In genomic region chr16:88686062-88686438, GRCh38 we compare ENCODE assay signal across 8 cellular contexts. TPM values are rescaled to one million over a fixed set of nuclear protein-coding genes. Genes with fewer than 3 reads are reported as not detected.
DNase-seq lines count a peak whose midpoint lies in the region; ATAC-seq and TF ChIP-seq lines count a peak whose summit lies in the region.

No MANE protein-coding gene starts in this region.

- H3K4me1 Mint-ChIP-seq in activated naive CD8-positive, alpha-beta T cell treated with anti-CD3 and anti-CD28 coated beads, Interleukin-2, amount 50 U/mL, for 24 hours: peaks cover 42% of the 10 kb centered on the region
- H3K4me1 Mint-ChIP-seq in stimulated activated naive CD8-positive, alpha-beta T cell treated with anti-CD3 and anti-CD28 coated beads, Interleukin-15, Interleukin-2, amounts not matched to agents 100 ng/mL and 50 ng/mL, for 24 hours (ENCODE audit: low read depth): peaks cover 37% of the 10 kb centered on the region

- peaks cover 23% of the 10 kb centered on the region for H3F3A ChIP-seq in MM.1S (ENCODE audit: insufficient read depth, low read length)

- H2AFZ ChIP-seq in MM.1S (ENCODE audit: low read length): no peak overlapping the region

- no peaks in the 10 kb centered on the region for H3K36me3 ChIP-seq in MM.1S (replicated peaks; ENCODE audit: insufficient read depth, low read length)
- H3K36me3 ChIP-seq in kidney epithelial cell (ENCODE audit: control insufficient read depth, insufficient read depth, low read length): no peaks in the 10 kb centered on the region

- H3K27me3 ChIP-seq in MM.1S (replicated peaks; ENCODE audit: insufficient read depth, low read length): no peaks in the 10 kb centered on the region
- peaks cover 66% of the 10 kb centered on the region for H3K27me3 ChIP-seq in kidney epithelial cell (ENCODE audit: control insufficient read depth, insufficient read depth, low read length)

- H3K79me2 ChIP-seq in MM.1S (ENCODE audit: low read length): peaks cover 8% of the 10 kb centered on the region; the same call in 1 of the 2 replicates

- H3K9me3 ChIP-seq in MM.1S (replicated peaks; ENCODE audit: insufficient read depth, low read length): no peaks in the 10 kb centered on the region

- H3K4me1 ChIP-seq in MM.1S (ENCODE audit: low read length): peaks cover 17% of the 10 kb centered on the region

- DNase-seq in CD1c-positive myeloid dendritic cell (ENCODE audit: extremely low spot score): peak; percentile 46
- DNase-seq in MM.1S: peak; percentile 72
- peak; percentile 45 for DNase-seq in activated naive CD8-positive, alpha-beta T cell treated with anti-CD3 and anti-CD28 coated beads, Interleukin-2, amount 50 U/mL, for 24 hours
- no peak for DNase-seq in kidney epithelial cell (ENCODE audit: low read depth)
- DNase-seq in AG08395 (ENCODE audit: low spot score): no peak
- DNase-seq in epidermal melanocyte (ENCODE audit: insufficient read length, low spot score): no peak

- H3K27ac Mint-ChIP-seq in activated naive CD8-positive, alpha-beta T cell treated with anti-CD3 and anti-CD28 coated beads, Interleukin-2, amount 50 U/mL, for 24 hours: no peak overlapping the region
- H3K27ac Mint-ChIP-seq in stimulated activated naive CD8-positive, alpha-beta T cell treated with anti-CD3 and anti-CD28 coated beads, Interleukin-15, Interleukin-2, amounts not matched to agents 100 ng/mL and 50 ng/mL, for 24 hours: no peak overlapping the region

- no peaks in the 10 kb centered on the region for H4K20me1 ChIP-seq in MM.1S (ENCODE audit: insufficient read depth, low read length)

- H3K9me2 ChIP-seq in MM.1S (replicated peaks; ENCODE audit: insufficient read depth, low read length): no peaks in the 10 kb centered on the region

- H3K4me2 ChIP-seq in MM.1S (ENCODE audit: low read depth, low read length): peak overlapping the region; percentile 84; the same call in 1 of the 2 replicates

- TF ChIP-seq CTCF in MM.1S (IDR thresholded peaks at IDR 0.05; ENCODE audit: low read length) (no peak), kidney epithelial cell (IDR thresholded peaks at IDR 0.05; ENCODE audit: insufficient read depth, low read length, poor library complexity, severe bottlenecking) (no peak)

- H3K27ac ChIP-seq in MM.1S (ENCODE audit: low read length): peak overlapping the region; percentile 75; the same call in 1 of the 2 replicates

- H3K4me3 ChIP-seq in MM.1S (ENCODE audit: low read length) (peak overlapping the region; percentile 74), kidney epithelial cell (ENCODE audit: low read depth, low read length) (peak overlapping the region; percentile 44)

- peak overlapping the region; percentile 68 for H3K9ac ChIP-seq in MM.1S (ENCODE audit: low read length)

- H3K27me3 Mint-ChIP-seq in activated naive CD8-positive, alpha-beta T cell treated with anti-CD3 and anti-CD28 coated beads, Interleukin-2, amount 50 U/mL, for 24 hours: no peaks in the 10 kb centered on the region
- H3K27me3 Mint-ChIP-seq in stimulated activated naive CD8-positive, alpha-beta T cell treated with anti-CD3 and anti-CD28 coated beads, Interleukin-15, Interleukin-2, amounts not matched to agents 100 ng/mL and 50 ng/mL, for 24 hours: no peaks in the 10 kb centered on the region

- peak overlapping the region; percentile 68 for H3K4me3 Mint-ChIP-seq in activated naive CD8-positive, alpha-beta T cell treated with anti-CD3 and anti-CD28 coated beads, Interleukin-2, amount 50 U/mL, for 24 hours
- H3K4me3 Mint-ChIP-seq in stimulated activated naive CD8-positive, alpha-beta T cell treated with anti-CD3 and anti-CD28 coated beads, Interleukin-15, Interleukin-2, amounts not matched to agents 100 ng/mL and 50 ng/mL, for 24 hours: peak overlapping the region; percentile 72

- H3K9me3 Mint-ChIP-seq in activated naive CD8-positive, alpha-beta T cell treated with anti-CD3 and anti-CD28 coated beads, Interleukin-2, amount 50 U/mL, for 24 hours: no peaks in the 10 kb centered on the region
- H3K9me3 Mint-ChIP-seq in stimulated activated naive CD8-positive, alpha-beta T cell treated with anti-CD3 and anti-CD28 coated beads, Interleukin-15, Interleukin-2, amounts not matched to agents 100 ng/mL and 50 ng/mL, for 24 hours: no peaks in the 10 kb centered on the region

- ATAC-seq in GM21423 (IDR thresholded peaks at IDR 0.05; ENCODE audit: unreplicated experiment): peak; percentile 8
- peak; percentile 12 for ATAC-seq in activated naive CD8-positive, alpha-beta T cell treated with anti-CD3 and anti-CD28 coated beads, Interleukin-2, amount 50 U/mL, for 24 hours

- H3K36me3 Mint-ChIP-seq in activated naive CD8-positive, alpha-beta T cell treated with anti-CD3 and anti-CD28 coated beads, Interleukin-2, amount 50 U/mL, for 24 hours (ENCODE audit: low read depth): no peaks in the 10 kb centered on the region
- H3K36me3 Mint-ChIP-seq in stimulated activated naive CD8-positive, alpha-beta T cell treated with anti-CD3 and anti-CD28 coated beads, Interleukin-15, Interleukin-2, amounts not matched to agents 100 ng/mL and 50 ng/mL, for 24 hours (ENCODE audit: low read depth): no peaks in the 10 kb centered on the region

RNA-seq across cellular contexts. Expression of gene SNAI3, which starts 0.3 kb away (rescaled TPM):
- 0.82 and 1.1 TPM in 2 replicates for total RNA-seq in kidney epithelial cell

RNA-seq across cellular contexts. Expression of gene RNF166, which starts 20.2 kb away (rescaled TPM):
- total RNA-seq in kidney epithelial cell: 30.3 and 33.0 TPM in 2 replicates

RNA-seq across cellular contexts. Expression of gene CTU2, which starts 20.3 kb away (rescaled TPM):
- 12.8 and 17.1 TPM in 2 replicates for total RNA-seq in kidney epithelial cell

RNA-seq across cellular contexts. Expression of gene MVD, which starts 23.2 kb away (rescaled TPM):
- 102 TPM in 2 replicates for total RNA-seq in kidney epithelial cell

RNA-seq across cellular contexts. Expression of gene CYBA, which starts 35.2 kb away (rescaled TPM):
- 734 and 1,005 TPM in 2 replicates for total RNA-seq in kidney epithelial cell

Comparison
In these comparisons a context has a peak if more than half of its experiments do, and no peak if none do; other contexts are left out.
1. DNase-seq: peak in CD1c-positive myeloid dendritic cell (single experiment), MM.1S (single experiment) and activated naive CD8-positive, alpha-beta T cell treated with anti-CD3 and anti-CD28 coated beads, Interleukin-2, amount 50 U/mL, for 24 hours (single experiment); none in kidney epithelial cell (single experiment), AG08395 (single experiment) and epidermal melanocyte (single experiment).